14 cellular contexts compared by ENCODE assay signal in the genomic region with DNA sequence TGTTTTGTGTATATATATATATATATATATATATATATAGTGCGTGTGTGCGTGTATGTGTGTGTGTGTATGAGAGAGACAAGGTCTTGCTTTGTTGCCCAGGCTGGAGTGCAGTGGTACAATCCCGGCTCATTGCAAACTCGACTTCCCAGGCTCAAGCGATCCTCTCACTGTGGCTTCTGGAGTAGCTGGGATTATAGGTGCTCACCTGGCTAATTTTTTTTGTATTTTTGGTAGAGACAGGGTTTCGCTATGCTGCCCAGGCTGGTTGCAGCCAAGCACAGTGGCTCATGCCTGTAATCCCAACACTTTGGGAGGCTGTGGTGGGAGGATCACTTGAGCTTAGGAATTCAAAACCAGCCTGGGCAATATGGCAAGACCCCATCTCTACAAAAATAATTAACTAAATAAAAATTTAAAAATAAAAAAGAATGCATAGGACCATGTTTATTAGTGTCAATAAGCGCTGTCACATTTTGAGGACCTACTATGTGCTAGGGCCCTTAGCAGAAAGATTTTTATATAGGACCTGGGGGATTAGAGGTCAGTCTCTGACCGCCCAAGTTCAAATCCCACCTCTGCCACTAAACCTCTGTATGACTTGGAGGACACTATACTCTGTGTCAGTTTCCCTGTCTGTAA. TPM values are rescaled to one million over a fixed set of nuclear protein-coding genes. Genes with fewer than 3 reads are reported as not detected.
A peak's percentile ranks its signal among the peaks of the same experiment; 100 is the strongest.
DNase-seq lines count a peak whose midpoint lies in the region; ATAC-seq, FAIRE-seq and TF ChIP-seq lines count a peak whose summit lies in the region.
"Had no signal": no experiment of that assay in that cellular context is flagged by ENCODE, and none has a peak within 500 bp of the region (broad histone marks: within the 10 kb centered on the region; RNA-seq: fewer than 3 reads in every experiment).

No MANE protein-coding gene starts in this region.

- no peak for ATAC-seq in Right ventricle myocardium inferior

- DNase-seq in MG63: no peak
- no peak for DNase-seq in keratinocyte (ENCODE audit: low read depth, low spot score)
- no peak for DNase-seq in D341Med (ENCODE audit: low spot score)
- no peak for DNase-seq in Right ventricle myocardium inferior (ENCODE audit: missing footprints)
- DNase-seq in T-helper 2 cell treated with Interferon-gamma antibody and Interleukin-4, amounts not matched to agents 5 μg/mL and 100 μg/mL, for 36 hours (ENCODE audit: low spot score): no peak
- DNase-seq: activated CD4-positive, alpha-beta T cell treated with anti-CD3 and anti-CD28 coated beads, Interleukin-2, amount 50 U/mL, for 4 hours; activated naive CD4-positive, alpha-beta T cell treated with Interleukin-2 at 50 U/mL for 16 hours; GF-D8; NCI-H2029; nephron progenitor cell; stimulated activated CD4-positive, alpha-beta T cell treated with anti-CD3 and anti-CD28 coated beads, Interleukin-15, amount 100 ng/mL, for 24 hours had no signal

- dilution Hi-C loops in keratinocyte (cut with MboI; ENCODE audit: extremely low pct_ligation_motif_present, low sequenced_read_pairs): no loop called here

- H3K27ac ChIP-seq in ACC112 (ENCODE audit: low read depth, low read length) (no peak overlapping the region), keratinocyte (ENCODE audit: control insufficient read depth, insufficient read depth, low read length) (no peak overlapping the region)
- H3K27ac ChIP-seq: BLaER1, vagina had no signal

- FAIRE-seq in keratinocyte (lab: Jason Lieb, UNC): no peak

- H3K4me3 Mint-ChIP-seq in T-helper 2 cell treated with Interferon-gamma antibody and Interleukin-4, amounts not matched to agents 5 μg/mL and 100 μg/mL, for 36 hours: no peak overlapping the region

- H3K9ac ChIP-seq in keratinocyte (ENCODE audit: control insufficient read depth, extremely low read depth, insufficient read depth, low read length): no peak overlapping the region
- H3K9ac ChIP-seq: BLaER1 had no signal

- no peaks in the 10 kb centered on the region for H3K9me3 Mint-ChIP-seq in T-helper 2 cell treated with Interferon-gamma antibody and Interleukin-4, amounts not matched to agents 5 μg/mL and 100 μg/mL, for 36 hours
- H3K9me3 Mint-ChIP-seq: nephron progenitor cell had no signal

- H3K4me1 ChIP-seq in ACC112 (ENCODE audit: control insufficient read depth, insufficient read depth, low read length, unreplicated experiment): peaks cover 28% of the 10 kb centered on the region
- H3K4me1 ChIP-seq in keratinocyte (ENCODE audit: control insufficient read depth, extremely low read depth, insufficient read depth, low read length): peaks cover 31% of the 10 kb centered on the region
- H3K4me1 ChIP-seq: BLaER1 had no signal

- H3K27me3 ChIP-seq in ACC112 (ENCODE audit: insufficient read depth, low read length) (no peaks in the 10 kb centered on the region), MG63 (no peaks in the 10 kb centered on the region), keratinocyte (ENCODE audit: control insufficient read depth, extremely low read depth, insufficient read depth, low read length) (no peaks in the 10 kb centered on the region)
- H3K27me3 ChIP-seq: BLaER1, vagina had no signal

- H3K27ac Mint-ChIP-seq in T-helper 2 cell treated with Interferon-gamma antibody and Interleukin-4, amounts not matched to agents 5 μg/mL and 100 μg/mL, for 36 hours: no peak overlapping the region
- H3K27ac Mint-ChIP-seq: nephron progenitor cell had no signal

- H4K20me1 ChIP-seq in keratinocyte (ENCODE audit: control insufficient read depth, extremely low read depth, insufficient read depth, low read length): peaks cover 13% of the 10 kb centered on the region
- H4K20me1 ChIP-seq: BLaER1 had no signal

- no peak for TF ChIP-seq CTCF in keratinocyte (optimal IDR thresholded peaks at IDR 0.05 in 1 of 3, IDR thresholded peaks at IDR 0.05 in 1 of 3, conservative IDR thresholded peaks at IDR 0.05 in 1 of 3; ENCODE audit: extremely low read depth in 1 of 3, insufficient read depth in 2 of 3, low read length in 3 of 3)

- H3K27me3 Mint-ChIP-seq in T-helper 2 cell treated with Interferon-gamma antibody and Interleukin-4, amounts not matched to agents 5 μg/mL and 100 μg/mL, for 36 hours (ENCODE audit: low read depth): no peaks in the 10 kb centered on the region

- peak overlapping the region; percentile 58; the same call in 1 of the 2 replicates for H3K4me3 ChIP-seq in ACC112 (ENCODE audit: low read depth, low read length)
- peak overlapping the region; percentile 39 for H3K4me3 ChIP-seq in MG63
- H3K4me3 ChIP-seq in keratinocyte (ENCODE audit: control insufficient read depth in 2 of 3, extremely low read depth in 1 of 3, insufficient read depth in 2 of 3, low read depth in 1 of 3, low read length in 3 of 3): peak overlapping the region; percentile 11 to 37 (median 34)
- H3K4me3 ChIP-seq: BLaER1 had no signal

- H3K36me3 ChIP-seq in ACC112 (ENCODE audit: insufficient read depth, low read length) (peaks cover 3% of the 10 kb centered on the region; the same call in 1 of the 2 replicates), MG63 (peaks cover 51% of the 10 kb centered on the region), keratinocyte (ENCODE audit: control insufficient read depth in 2 of 2, extremely low read depth in 1 of 2, insufficient read depth in 2 of 2, low read length in 2 of 2) (peaks cover 21 to 37% of the 10 kb centered on the region in 2 experiments)

- H3K4me1 Mint-ChIP-seq in T-helper 2 cell treated with Interferon-gamma antibody and Interleukin-4, amounts not matched to agents 5 μg/mL and 100 μg/mL, for 36 hours (ENCODE audit: low read depth): no peaks in the 10 kb centered on the region
- H3K4me1 Mint-ChIP-seq: nephron progenitor cell had no signal

- H2AFZ ChIP-seq in ACC112 (ENCODE audit: low read length, unreplicated experiment): no peak overlapping the region
- no peak overlapping the region for H2AFZ ChIP-seq in keratinocyte (ENCODE audit: control insufficient read depth, low read length)

- intact Hi-C loops in Right ventricle myocardium inferior (cut with DNase I): loop anchor here (5.0 kb wide), 1 partner anchor 33 kb away; the partner anchor contains the start of gene IGSF23

- peak overlapping the region; percentile 68 for H3K4me2 ChIP-seq in keratinocyte (ENCODE audit: control insufficient read depth, extremely low read depth, insufficient read depth, low read depth, low read length)

- H3K9me1 ChIP-seq in keratinocyte (ENCODE audit: control insufficient read depth, extremely low read depth, insufficient read depth, low read length): peaks cover 3% of the 10 kb centered on the region

- H3K79me2 ChIP-seq in ACC112 (ENCODE audit: control insufficient read depth, insufficient read depth, low read length, unreplicated experiment): peaks cover 34% of the 10 kb centered on the region
- peaks cover 55% of the 10 kb centered on the region for H3K79me2 ChIP-seq in keratinocyte (ENCODE audit: control insufficient read depth, insufficient read depth, low read length)

- no peaks in the 10 kb centered on the region for H3K9me3 ChIP-seq in MG63
- no peaks in the 10 kb centered on the region for H3K9me3 ChIP-seq in keratinocyte (ENCODE audit: control insufficient read depth, low read depth, low read length)
- H3K9me3 ChIP-seq: BLaER1, vagina had no signal

- H3K36me3 Mint-ChIP-seq in T-helper 2 cell treated with Interferon-gamma antibody and Interleukin-4, amounts not matched to agents 5 μg/mL and 100 μg/mL, for 36 hours (ENCODE audit: low read depth): no peaks in the 10 kb centered on the region

RNA-seq across cellular contexts. Expression of gene PVR, which starts 1.8 kb away (rescaled TPM):
- 120 and 141 TPM in 2 replicates for total RNA-seq in MG63 (2014; rRNA removed; shearing (Covaris generic); ENCODE audit: low replicate concordance)
- 48.1 to 80.4 TPM (median 65.6 TPM) in 3 replicates for polyA plus RNA-seq in keratinocyte
- polyA plus RNA-seq in keratinocyte (2011; ENCODE audit: low read depth): 18.3 TPM
- 41.1 and 42.5 TPM in 2 replicates for polyA plus RNA-seq in keratinocyte (2011; cell fraction: cytosol; rRNA removed)
- polyA plus RNA-seq in keratinocyte (2011; cell fraction: nucleus; rRNA removed): 162 and 176 TPM in 2 replicates
- 37.2 and 57.2 TPM in 2 replicates for polyA plus RNA-seq in keratinocyte (2012; ENCODE audit: low replicate concordance)
- 76.2 to 101 TPM (median 83.2 TPM) in 3 replicates for polyA minus RNA-seq in keratinocyte
- polyA minus RNA-seq in keratinocyte (2011; cell fraction: cytosol; rRNA and poly(A)+ RNA removed): 57.6 TPM
- 147 and 148 TPM in 2 replicates for polyA minus RNA-seq in keratinocyte (2011; cell fraction: nucleus; rRNA and poly(A)+ RNA removed)
- total RNA-seq in Right ventricle myocardium inferior: 38.0 TPM

RNA-seq across cellular contexts. Expression of gene CEACAM19, which starts 25.8 kb away (rescaled TPM):
- total RNA-seq in MG63 (2014; rRNA removed; shearing (Covaris generic); ENCODE audit: low replicate concordance): 0.47 and 0.69 TPM in 2 replicates
- polyA plus RNA-seq in keratinocyte: 2.4 to 7.1 TPM (median 3.7 TPM) in 3 replicates
- polyA plus RNA-seq in keratinocyte (2011; ENCODE audit: low read depth): 3.3 TPM
- 1.5 and 1.9 TPM in 2 replicates for polyA plus RNA-seq in keratinocyte (2011; cell fraction: cytosol; rRNA removed)
- 20.3 and 29.8 TPM in 2 replicates for polyA plus RNA-seq in keratinocyte (2011; cell fraction: nucleus; rRNA removed)
- 4.0 and 11.3 TPM in 2 replicates for polyA plus RNA-seq in keratinocyte (2012; ENCODE audit: low replicate concordance)
- 1.6 to 7.3 TPM (median 4.8 TPM) in 3 replicates for polyA minus RNA-seq in keratinocyte
- 0.96 TPM for polyA minus RNA-seq in keratinocyte (2011; cell fraction: cytosol; rRNA and poly(A)+ RNA removed)
- polyA minus RNA-seq in keratinocyte (2011; cell fraction: nucleus; rRNA and poly(A)+ RNA removed): 6.9 and 9.2 TPM in 2 replicates
- 2.8 TPM for total RNA-seq in Right ventricle myocardium inferior

RNA-seq across cellular contexts. Expression of gene IGSF23, which starts 32.2 kb away (rescaled TPM):
- 3.0 TPM in 1 of 2 replicates, not detected in the other for total RNA-seq in MG63 (2014; rRNA removed; shearing (Covaris generic); ENCODE audit: low replicate concordance)
- polyA plus RNA-seq in keratinocyte: 0.06 to 0.07 TPM in 2 of 3 replicates, not detected in the other
- polyA plus RNA-seq in keratinocyte (2011; ENCODE audit: low read depth): 0.89 TPM
- not detected in 2 replicates for polyA plus RNA-seq in keratinocyte (2011; cell fraction: cytosol; rRNA removed)
- polyA plus RNA-seq in keratinocyte (2011; cell fraction: nucleus; rRNA removed): not detected in 2 replicates
- 1.3 TPM in 1 of 2 replicates, not detected in the other for polyA plus RNA-seq in keratinocyte (2012; ENCODE audit: low replicate concordance)
- polyA minus RNA-seq in keratinocyte: not detected in 3 replicates
- polyA minus RNA-seq in keratinocyte (2011; cell fraction: cytosol; rRNA and poly(A)+ RNA removed): not detected
- not detected in 2 replicates for polyA minus RNA-seq in keratinocyte (2011; cell fraction: nucleus; rRNA and poly(A)+ RNA removed)
- total RNA-seq in Right ventricle myocardium inferior: not detected
- total RNA-seq: vagina had no signal

RNA-seq across cellular contexts. Expression of gene CEACAM16, which starts 53.4 kb away (rescaled TPM):
- 0.92 TPM in 1 of 2 replicates, not detected in the other for total RNA-seq in MG63 (2014; rRNA removed; shearing (Covaris generic); ENCODE audit: low replicate concordance)
- not detected in 3 replicates for polyA plus RNA-seq in keratinocyte
- polyA plus RNA-seq in keratinocyte (2011; ENCODE audit: low read depth): not detected
- polyA plus RNA-seq in keratinocyte (2011; cell fraction: cytosol; rRNA removed): not detected in 2 replicates
- polyA plus RNA-seq in keratinocyte (2011; cell fraction: nucleus; rRNA removed): not detected in 2 replicates
- not detected in 2 replicates for polyA plus RNA-seq in keratinocyte (2012; ENCODE audit: low replicate concordance)
- not detected in 3 replicates for polyA minus RNA-seq in keratinocyte
- polyA minus RNA-seq in keratinocyte (2011; cell fraction: cytosol; rRNA and poly(A)+ RNA removed): not detected
- not detected in 2 replicates for polyA minus RNA-seq in keratinocyte (2011; cell fraction: nucleus; rRNA and poly(A)+ RNA removed)
- not detected for total RNA-seq in Right ventricle myocardium inferior
- total RNA-seq: vagina had no signal
